12 cellular contexts compared by ENCODE assay signal in the genomic region with DNA sequence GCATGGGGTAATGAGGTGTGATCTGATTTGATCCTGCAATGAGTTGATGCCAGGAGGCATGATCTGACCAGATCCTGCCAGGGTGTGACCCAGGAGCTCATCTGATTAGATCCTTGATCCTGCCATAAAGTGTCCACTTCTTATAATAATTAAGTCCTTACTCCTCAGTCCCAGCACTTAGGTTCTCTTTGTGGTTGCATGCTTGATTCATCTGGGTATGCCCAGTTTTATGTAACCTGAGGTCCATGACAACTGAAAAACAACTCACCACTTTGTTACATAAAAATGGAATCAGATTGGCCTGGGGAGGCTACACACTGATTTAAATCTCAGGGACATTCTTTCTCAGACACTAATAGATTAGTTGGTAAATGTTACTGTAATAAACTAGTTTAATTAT.
"Had no signal": no experiment of that assay in that cellular context is flagged by ENCODE, and none has a peak within 500 bp of the region (broad histone marks: within the 10 kb centered on the region; RNA-seq: fewer than 3 reads in every experiment).

No MANE protein-coding gene starts in this region.

- H3K27ac ChIP-seq: gastrocnemius medialis, parathyroid adenoma, skin epidermis had no signal

- H3K4me1 ChIP-seq: gastrocnemius medialis, parathyroid adenoma had no signal

- DNase-seq: activated CD4-positive, alpha-beta T cell treated with anti-CD3 and anti-CD28 coated beads for 48 hours; activated CD8-positive, alpha-beta memory T cell treated with anti-CD3 and anti-CD28 coated beads, Interleukin-2, amount 50 U/mL, for 48 hours; activated CD8-positive, alpha-beta T cell treated with anti-CD3 and anti-CD28 coated beads, Interleukin-2, amount 10 ng/mL, durations not matched to agents 7 days and 5 days; activated naive CD4-positive, alpha-beta T cell treated with anti-CD3 and anti-CD28 coated beads for 36 hours; effector memory CD8-positive, alpha-beta T cell; gastrocnemius medialis; retina; T1000 had no signal

- H3K27me3 ChIP-seq: gastrocnemius medialis had no signal

- H3K9ac ChIP-seq: parathyroid adenoma had no signal

- H2AFZ ChIP-seq: parathyroid adenoma had no signal

- H3K27ac Mint-ChIP-seq: activated CD8-positive, alpha-beta T cell treated with anti-CD3 and anti-CD28 coated beads, Interleukin-2, amount 10 ng/mL, durations not matched to agents 7 days and 5 days; activated naive CD4-positive, alpha-beta T cell treated with anti-CD3 and anti-CD28 coated beads for 36 hours; activated T-helper 1 cell treated with anti-CD3 and anti-CD28 coated beads, Interleukin-12 subunit alpha, Interleukin-12 subunit beta, Interleukin-2, Interleukin-4 antibody, amounts not matched to agents 30 ng/mL and 10 ng/mL and 1 ng/mL, durations not matched to agents 14 hours and 24 hours and 36 hours; dendritic cell treated with granulocyte-macrophage colony-stimulating factor and Interleukin-4, amounts not matched to agents 40 ng/mL and 50 ng/mL, for 4 days; effector memory CD8-positive, alpha-beta T cell had no signal

- H3K27me3 Mint-ChIP-seq: dendritic cell treated with granulocyte-macrophage colony-stimulating factor and Interleukin-4, amounts not matched to agents 40 ng/mL and 50 ng/mL, for 4 days; effector memory CD8-positive, alpha-beta T cell had no signal

- H3K36me3 ChIP-seq: gastrocnemius medialis had no signal

- H3K9me3 ChIP-seq: gastrocnemius medialis had no signal

- H3K79me2 ChIP-seq: parathyroid adenoma had no signal

- H3K4me3 ChIP-seq: gastrocnemius medialis, skin epidermis had no signal

- H3K9me3 Mint-ChIP-seq: activated naive CD4-positive, alpha-beta T cell treated with anti-CD3 and anti-CD28 coated beads for 36 hours; activated T-helper 1 cell treated with anti-CD3 and anti-CD28 coated beads, Interleukin-12 subunit alpha, Interleukin-12 subunit beta, Interleukin-2, Interleukin-4 antibody, amounts not matched to agents 30 ng/mL and 10 ng/mL and 1 ng/mL, durations not matched to agents 14 hours and 24 hours and 36 hours; dendritic cell treated with granulocyte-macrophage colony-stimulating factor and Interleukin-4, amounts not matched to agents 40 ng/mL and 50 ng/mL, for 4 days; effector memory CD8-positive, alpha-beta T cell had no signal

- ATAC-seq: activated CD8-positive, alpha-beta T cell treated with anti-CD3 and anti-CD28 coated beads, Interleukin-2, amount 10 ng/mL, durations not matched to agents 7 days and 5 days; effector memory CD8-positive, alpha-beta T cell; gastrocnemius medialis had no signal

- H3K4me3 Mint-ChIP-seq: activated CD8-positive, alpha-beta T cell treated with anti-CD3 and anti-CD28 coated beads, Interleukin-2, amount 10 ng/mL, durations not matched to agents 7 days and 5 days; activated naive CD4-positive, alpha-beta T cell treated with anti-CD3 and anti-CD28 coated beads for 36 hours; activated T-helper 1 cell treated with anti-CD3 and anti-CD28 coated beads, Interleukin-12 subunit alpha, Interleukin-12 subunit beta, Interleukin-2, Interleukin-4 antibody, amounts not matched to agents 30 ng/mL and 10 ng/mL and 1 ng/mL, durations not matched to agents 14 hours and 24 hours and 36 hours; dendritic cell treated with granulocyte-macrophage colony-stimulating factor and Interleukin-4, amounts not matched to agents 40 ng/mL and 50 ng/mL, for 4 days; effector memory CD8-positive, alpha-beta T cell had no signal
